Comparison of ENCODE assay signal across 15 cellular contexts in genomic region chr6:170005680-170006470, GRCh38.
"Had no signal": no experiment of that assay in that cellular context is flagged by ENCODE, and none has a peak within 500 bp of the region (broad histone marks: within the 10 kb centered on the region; RNA-seq: fewer than 3 reads in every experiment).

No MANE protein-coding gene starts in this region.

- H3K36me3 ChIP-seq: breast epithelium, esophagus squamous epithelium, tibial artery had no signal

- H3K27ac ChIP-seq: breast epithelium, esophagus squamous epithelium, tibial artery had no signal

- H3K4me3 Mint-ChIP-seq: activated naive CD8-positive, alpha-beta T cell treated with anti-CD3 and anti-CD28 coated beads, Interleukin-2, amount 10 ng/mL, durations not matched to agents 7 days and 5 days; nephron; T-helper 2 cell treated with Interferon-gamma antibody and Interleukin-4, amounts not matched to agents 5 μg/mL and 100 μg/mL, for 36 hours had no signal

- H3K27me3 ChIP-seq: breast epithelium had no signal

- H3K27ac Mint-ChIP-seq: activated naive CD8-positive, alpha-beta T cell treated with anti-CD3 and anti-CD28 coated beads, Interleukin-2, amount 10 ng/mL, durations not matched to agents 7 days and 5 days; T-helper 2 cell treated with Interferon-gamma antibody and Interleukin-4, amounts not matched to agents 5 μg/mL and 100 μg/mL, for 36 hours had no signal

- ATAC-seq: activated CD4-positive, CD25-positive, alpha-beta regulatory T cell treated with anti-CD3 and anti-CD28 coated beads, Interleukin-2, amount 50 U/mL, for 24 hours; mucosa of descending colon had no signal

- DNase-seq: activated CD4-positive, alpha-beta T cell treated with anti-CD3 and anti-CD28 coated beads, Interleukin-2, amount 50 U/mL, for 4 hours; activated naive CD8-positive, alpha-beta T cell treated with anti-CD3 and anti-CD28 coated beads, Interleukin-2, amount 10 ng/mL, durations not matched to agents 7 days and 5 days; activated T-cell treated with anti-CD3 and anti-CD28 coated beads for 4 hours; esophagus squamous epithelium; foreskin fibroblast; mammary epithelial cell; mucosa of descending colon; stimulated activated CD4-positive, alpha-beta T cell treated with anti-CD3 and anti-CD28 coated beads, Interleukin-12 subunit alpha, Interleukin-12 subunit beta, amount 100 ng/mL, for 4 hours; stimulated activated CD4-positive, alpha-beta T cell treated with anti-CD3 and anti-CD28 coated beads, Interleukin-4, amount 100 ng/mL, for 1 hour; SW 1271; tibial artery had no signal

- H3K27me3 Mint-ChIP-seq: activated naive CD8-positive, alpha-beta T cell treated with anti-CD3 and anti-CD28 coated beads, Interleukin-2, amount 10 ng/mL, durations not matched to agents 7 days and 5 days had no signal

- H3K4me3 ChIP-seq: breast epithelium, esophagus squamous epithelium, mucosa of descending colon, tibial artery had no signal
